5 cellular contexts compared by ENCODE assay signal in genomic region chr6:160708993-160709392, GRCh38. TPM values are rescaled to one million over a fixed set of nuclear protein-coding genes. Genes with fewer than 3 reads are reported as not detected.
"Had no signal": no experiment of that assay in that cellular context is flagged by ENCODE, and none has a peak within 500 bp of the region (broad histone marks: within the 10 kb centered on the region; RNA-seq: fewer than 3 reads in every experiment).

No MANE protein-coding gene starts in this region.

RNA-seq across cellular contexts. Expression of gene PLG, which starts 6.9 kb away (rescaled TPM):
- total RNA-seq: GM23338, H1, H9, HT-29 had no signal
- polyA plus RNA-seq: GM23338, H1, IgD-negative memory B cell had no signal

RNA-seq across cellular contexts. Expression of gene LPA, which starts 44.9 kb away (rescaled TPM):
- total RNA-seq: HT-29 had no signal
- polyA plus RNA-seq: GM23338, H1, IgD-negative memory B cell had no signal
